Comparison of ENCODE assay signal across 21 cellular contexts in genomic region chr3:172354931-172355499, GRCh38.
"Had no signal": no experiment of that assay in that cellular context is flagged by ENCODE, and none has a peak within 500 bp of the region (broad histone marks: within the 10 kb centered on the region; RNA-seq: fewer than 3 reads in every experiment).

No MANE protein-coding gene starts in this region.

- H2AFZ ChIP-seq: neural progenitor cell had no signal

- H3K27me3 ChIP-seq: adrenal gland, ascending aorta, colonic mucosa, dorsolateral prefrontal cortex, esophagus muscularis mucosa, gastrocnemius medialis, left lung, neural progenitor cell, sigmoid colon, thyroid gland had no signal

- H3K9me3 ChIP-seq: adrenal gland, ascending aorta, colonic mucosa, esophagus muscularis mucosa, gastrocnemius medialis, left lung, sigmoid colon, thyroid gland had no signal

- H3K9ac ChIP-seq: neural progenitor cell had no signal

- H3K36me3 ChIP-seq: colonic mucosa, neural progenitor cell had no signal

- DNase-seq: activated CD4-positive, alpha-beta T cell treated with anti-CD3 and anti-CD28 coated beads, Interleukin-2, amount 50 U/mL, for 48 hours; activated CD8-positive, alpha-beta memory T cell treated with anti-CD3 and anti-CD28 coated beads, Interleukin-2, amount 50 U/mL, for 48 hours; activated naive CD4-positive, alpha-beta T cell; activated T-cell treated with anti-CD3 and anti-CD28 coated beads, Interleukin-2, amount 50 U/mL, for 4 hours; dorsolateral prefrontal cortex; effector memory CD8-positive, alpha-beta T cell; gastrocnemius medialis; hippocampal formation; left lung; naive thymus-derived CD8-positive, alpha-beta T cell; sigmoid colon; stimulated activated CD4-positive, alpha-beta T cell treated with anti-CD3 and anti-CD28 coated beads, Interleukin-4, amount 100 ng/mL, for 1 hour; stimulated activated naive CD4-positive, alpha-beta T cell had no signal

- H3K4me1 ChIP-seq: colonic mucosa, neural progenitor cell had no signal

- H3K4me3 ChIP-seq: adrenal gland, ascending aorta, colonic mucosa, dorsolateral prefrontal cortex, esophagus muscularis mucosa, gastrocnemius medialis, left lung, lung, neural progenitor cell, sigmoid colon, thyroid gland had no signal

- ATAC-seq: activated T-cell treated with anti-CD3 and anti-CD28 coated beads, Interleukin-2, amount 50 U/mL, for 4 hours; effector memory CD8-positive, alpha-beta T cell; naive thymus-derived CD8-positive, alpha-beta T cell; WTC11 had no signal

- H3K4me2 ChIP-seq: neural progenitor cell had no signal

- H3K27ac ChIP-seq: colonic mucosa, dorsolateral prefrontal cortex, left lung, neural progenitor cell, thyroid gland had no signal
